1 cellular context compared by ENCODE assay signal in the genomic region with DNA sequence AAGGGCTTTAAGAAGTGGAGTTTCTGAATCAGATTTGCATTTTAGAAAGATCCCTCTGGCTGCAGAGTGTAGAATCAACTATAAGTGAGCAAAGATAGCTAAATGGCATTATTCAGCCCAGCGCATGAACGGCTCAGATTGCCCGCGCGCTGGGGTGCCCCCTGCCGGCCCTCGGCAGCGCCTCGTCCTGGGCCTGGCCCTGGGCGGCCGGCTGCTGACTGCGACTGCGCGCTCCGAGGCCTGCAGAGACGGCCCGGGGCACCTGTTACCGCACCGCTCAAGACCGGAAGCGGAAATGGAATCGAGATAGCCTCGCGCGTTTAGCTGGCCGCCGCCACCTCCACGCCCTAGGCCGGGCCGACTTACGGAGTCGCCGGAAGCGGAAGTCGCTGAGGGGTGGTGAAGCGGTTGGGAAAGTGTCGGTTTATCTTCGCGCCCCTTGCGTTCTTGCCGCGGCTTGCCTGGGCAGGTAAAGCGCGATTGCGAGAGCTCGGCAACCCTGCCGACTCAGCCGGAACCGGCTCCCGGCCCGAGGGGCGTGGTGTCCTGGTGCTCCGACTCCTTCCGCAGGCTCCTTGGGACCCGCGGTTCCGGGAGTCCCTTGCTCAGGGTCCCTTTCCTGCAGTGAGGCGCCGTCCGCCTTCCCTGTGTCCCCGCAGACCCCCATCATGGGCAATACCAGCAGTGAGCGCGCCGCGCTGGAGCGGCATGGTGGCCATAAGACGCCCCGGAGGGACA.
A peak's percentile ranks its signal among the peaks of the same experiment; 100 is the strongest.
TF ChIP-seq lines count a peak whose summit lies in the region.

Gene PRKAB1 (plus strand): TSS at position 557 of the 738 bp plus-strand sequence. CDS start 112 bp downstream, at position 669.

TF ChIP-seq in HepG2, 621 proteins besides CTCF, POLR2A, EP300 and RAD21 (continued from another document and continues in another):
- TF ChIP-seq, protein P1, sequence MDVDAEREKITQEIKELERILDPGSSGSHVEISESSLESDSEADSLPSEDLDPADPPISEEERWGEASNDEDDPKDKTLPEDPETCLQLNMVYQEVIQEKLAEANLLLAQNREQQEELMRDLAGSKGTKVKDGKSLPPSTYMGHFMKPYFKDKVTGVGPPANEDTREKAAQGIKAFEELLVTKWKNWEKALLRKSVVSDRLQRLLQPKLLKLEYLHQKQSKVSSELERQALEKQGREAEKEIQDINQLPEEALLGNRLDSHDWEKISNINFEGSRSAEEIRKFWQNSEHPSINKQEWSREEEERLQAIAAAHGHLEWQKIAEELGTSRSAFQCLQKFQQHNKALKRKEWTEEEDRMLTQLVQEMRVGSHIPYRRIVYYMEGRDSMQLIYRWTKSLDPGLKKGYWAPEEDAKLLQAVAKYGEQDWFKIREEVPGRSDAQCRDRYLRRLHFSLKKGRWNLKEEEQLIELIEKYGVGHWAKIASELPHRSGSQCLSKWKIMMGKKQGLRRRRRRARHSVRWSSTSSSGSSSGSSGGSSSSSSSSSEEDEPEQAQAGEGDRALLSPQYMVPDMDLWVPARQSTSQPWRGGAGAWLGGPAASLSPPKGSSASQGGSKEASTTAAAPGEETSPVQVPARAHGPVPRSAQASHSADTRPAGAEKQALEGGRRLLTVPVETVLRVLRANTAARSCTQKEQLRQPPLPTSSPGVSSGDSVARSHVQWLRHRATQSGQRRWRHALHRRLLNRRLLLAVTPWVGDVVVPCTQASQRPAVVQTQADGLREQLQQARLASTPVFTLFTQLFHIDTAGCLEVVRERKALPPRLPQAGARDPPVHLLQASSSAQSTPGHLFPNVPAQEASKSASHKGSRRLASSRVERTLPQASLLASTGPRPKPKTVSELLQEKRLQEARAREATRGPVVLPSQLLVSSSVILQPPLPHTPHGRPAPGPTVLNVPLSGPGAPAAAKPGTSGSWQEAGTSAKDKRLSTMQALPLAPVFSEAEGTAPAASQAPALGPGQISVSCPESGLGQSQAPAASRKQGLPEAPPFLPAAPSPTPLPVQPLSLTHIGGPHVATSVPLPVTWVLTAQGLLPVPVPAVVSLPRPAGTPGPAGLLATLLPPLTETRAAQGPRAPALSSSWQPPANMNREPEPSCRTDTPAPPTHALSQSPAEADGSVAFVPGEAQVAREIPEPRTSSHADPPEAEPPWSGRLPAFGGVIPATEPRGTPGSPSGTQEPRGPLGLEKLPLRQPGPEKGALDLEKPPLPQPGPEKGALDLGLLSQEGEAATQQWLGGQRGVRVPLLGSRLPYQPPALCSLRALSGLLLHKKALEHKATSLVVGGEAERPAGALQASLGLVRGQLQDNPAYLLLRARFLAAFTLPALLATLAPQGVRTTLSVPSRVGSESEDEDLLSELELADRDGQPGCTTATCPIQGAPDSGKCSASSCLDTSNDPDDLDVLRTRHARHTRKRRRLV (CRISPR knock-in tag; IDR thresholded peaks at IDR 0.05): no peak
- no peak; the same call in 1 of the 2 replicates for TF ChIP-seq ZNF121 (CRISPR knock-in tag; IDR thresholded peaks at IDR 0.05)
- TF ChIP-seq GTF2F1 (IDR thresholded peaks at IDR 0.05; ENCODE audit: low read length): no peak
- no peak for TF ChIP-seq ZNF878 (CRISPR knock-in tag; IDR thresholded peaks at IDR 0.05)
- peak; percentile 82 for TF ChIP-seq NRL (CRISPR knock-in tag; IDR thresholded peaks at IDR 0.05; ENCODE audit: borderline replicate concordance)
- peak; percentile 57; the same call in 1 of the 2 replicates for TF ChIP-seq ARID2 (CRISPR knock-in tag; IDR thresholded peaks at IDR 0.05; ENCODE audit: borderline replicate concordance)
- TF ChIP-seq, protein P2, sequence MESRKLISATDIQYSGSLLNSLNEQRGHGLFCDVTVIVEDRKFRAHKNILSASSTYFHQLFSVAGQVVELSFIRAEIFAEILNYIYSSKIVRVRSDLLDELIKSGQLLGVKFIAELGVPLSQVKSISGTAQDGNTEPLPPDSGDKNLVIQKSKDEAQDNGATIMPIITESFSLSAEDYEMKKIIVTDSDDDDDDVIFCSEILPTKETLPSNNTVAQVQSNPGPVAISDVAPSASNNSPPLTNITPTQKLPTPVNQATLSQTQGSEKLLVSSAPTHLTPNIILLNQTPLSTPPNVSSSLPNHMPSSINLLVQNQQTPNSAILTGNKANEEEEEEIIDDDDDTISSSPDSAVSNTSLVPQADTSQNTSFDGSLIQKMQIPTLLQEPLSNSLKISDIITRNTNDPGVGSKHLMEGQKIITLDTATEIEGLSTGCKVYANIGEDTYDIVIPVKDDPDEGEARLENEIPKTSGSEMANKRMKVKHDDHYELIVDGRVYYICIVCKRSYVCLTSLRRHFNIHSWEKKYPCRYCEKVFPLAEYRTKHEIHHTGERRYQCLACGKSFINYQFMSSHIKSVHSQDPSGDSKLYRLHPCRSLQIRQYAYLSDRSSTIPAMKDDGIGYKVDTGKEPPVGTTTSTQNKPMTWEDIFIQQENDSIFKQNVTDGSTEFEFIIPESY (CRISPR knock-in tag; IDR thresholded peaks at IDR 0.05): peak; percentile 35; the same call in 1 of the 2 replicates
- peak; percentile 97 for TF ChIP-seq ZBTB1 (CRISPR knock-in tag; IDR thresholded peaks at IDR 0.05; ENCODE audit: borderline replicate concordance)
- no peak for TF ChIP-seq ATM (IDR thresholded peaks at IDR 0.05; ENCODE audit: borderline replicate concordance)
- TF ChIP-seq TOPORS (CRISPR knock-in tag; IDR thresholded peaks at IDR 0.05): peak; percentile 59; the same call in 1 of the 2 replicates
- TF ChIP-seq PRDM10 (CRISPR knock-in tag; IDR thresholded peaks at IDR 0.05; ENCODE audit: low read depth): no peak
- 0 out of 2 replicates have a peak, but pooled peaks have one; percentile 46 for TF ChIP-seq BCL6 (CRISPR knock-in tag; IDR thresholded peaks at IDR 0.05)
- TF ChIP-seq SMC3 (IDR thresholded peaks at IDR 0.05; ENCODE audit: low read length): no peak
- TF ChIP-seq REPIN1 (CRISPR knock-in tag; IDR thresholded peaks at IDR 0.05; ENCODE audit: borderline replicate concordance, low read depth): peak; percentile 65; the same call in 1 of the 2 replicates
- peak; percentile 88 for TF ChIP-seq GABPA (IDR thresholded peaks at IDR 0.05; ENCODE audit: low read depth, low read length)
- peak; percentile 96 for TF ChIP-seq GABPA (CRISPR knock-in tag; IDR thresholded peaks at IDR 0.05; ENCODE audit: low read depth)
- TF ChIP-seq RXRA (CRISPR knock-in tag; IDR thresholded peaks at IDR 0.05): peak; percentile 64; the same call in 1 of the 2 replicates
- peak; percentile 84 for TF ChIP-seq CCDC6 (CRISPR knock-in tag; IDR thresholded peaks at IDR 0.05)
- TF ChIP-seq HNF1B (CRISPR knock-in tag; IDR thresholded peaks at IDR 0.05): peak; percentile 67
- TF ChIP-seq SMARCC2 (IDR thresholded peaks at IDR 0.05): no peak
- TF ChIP-seq, protein P3, sequence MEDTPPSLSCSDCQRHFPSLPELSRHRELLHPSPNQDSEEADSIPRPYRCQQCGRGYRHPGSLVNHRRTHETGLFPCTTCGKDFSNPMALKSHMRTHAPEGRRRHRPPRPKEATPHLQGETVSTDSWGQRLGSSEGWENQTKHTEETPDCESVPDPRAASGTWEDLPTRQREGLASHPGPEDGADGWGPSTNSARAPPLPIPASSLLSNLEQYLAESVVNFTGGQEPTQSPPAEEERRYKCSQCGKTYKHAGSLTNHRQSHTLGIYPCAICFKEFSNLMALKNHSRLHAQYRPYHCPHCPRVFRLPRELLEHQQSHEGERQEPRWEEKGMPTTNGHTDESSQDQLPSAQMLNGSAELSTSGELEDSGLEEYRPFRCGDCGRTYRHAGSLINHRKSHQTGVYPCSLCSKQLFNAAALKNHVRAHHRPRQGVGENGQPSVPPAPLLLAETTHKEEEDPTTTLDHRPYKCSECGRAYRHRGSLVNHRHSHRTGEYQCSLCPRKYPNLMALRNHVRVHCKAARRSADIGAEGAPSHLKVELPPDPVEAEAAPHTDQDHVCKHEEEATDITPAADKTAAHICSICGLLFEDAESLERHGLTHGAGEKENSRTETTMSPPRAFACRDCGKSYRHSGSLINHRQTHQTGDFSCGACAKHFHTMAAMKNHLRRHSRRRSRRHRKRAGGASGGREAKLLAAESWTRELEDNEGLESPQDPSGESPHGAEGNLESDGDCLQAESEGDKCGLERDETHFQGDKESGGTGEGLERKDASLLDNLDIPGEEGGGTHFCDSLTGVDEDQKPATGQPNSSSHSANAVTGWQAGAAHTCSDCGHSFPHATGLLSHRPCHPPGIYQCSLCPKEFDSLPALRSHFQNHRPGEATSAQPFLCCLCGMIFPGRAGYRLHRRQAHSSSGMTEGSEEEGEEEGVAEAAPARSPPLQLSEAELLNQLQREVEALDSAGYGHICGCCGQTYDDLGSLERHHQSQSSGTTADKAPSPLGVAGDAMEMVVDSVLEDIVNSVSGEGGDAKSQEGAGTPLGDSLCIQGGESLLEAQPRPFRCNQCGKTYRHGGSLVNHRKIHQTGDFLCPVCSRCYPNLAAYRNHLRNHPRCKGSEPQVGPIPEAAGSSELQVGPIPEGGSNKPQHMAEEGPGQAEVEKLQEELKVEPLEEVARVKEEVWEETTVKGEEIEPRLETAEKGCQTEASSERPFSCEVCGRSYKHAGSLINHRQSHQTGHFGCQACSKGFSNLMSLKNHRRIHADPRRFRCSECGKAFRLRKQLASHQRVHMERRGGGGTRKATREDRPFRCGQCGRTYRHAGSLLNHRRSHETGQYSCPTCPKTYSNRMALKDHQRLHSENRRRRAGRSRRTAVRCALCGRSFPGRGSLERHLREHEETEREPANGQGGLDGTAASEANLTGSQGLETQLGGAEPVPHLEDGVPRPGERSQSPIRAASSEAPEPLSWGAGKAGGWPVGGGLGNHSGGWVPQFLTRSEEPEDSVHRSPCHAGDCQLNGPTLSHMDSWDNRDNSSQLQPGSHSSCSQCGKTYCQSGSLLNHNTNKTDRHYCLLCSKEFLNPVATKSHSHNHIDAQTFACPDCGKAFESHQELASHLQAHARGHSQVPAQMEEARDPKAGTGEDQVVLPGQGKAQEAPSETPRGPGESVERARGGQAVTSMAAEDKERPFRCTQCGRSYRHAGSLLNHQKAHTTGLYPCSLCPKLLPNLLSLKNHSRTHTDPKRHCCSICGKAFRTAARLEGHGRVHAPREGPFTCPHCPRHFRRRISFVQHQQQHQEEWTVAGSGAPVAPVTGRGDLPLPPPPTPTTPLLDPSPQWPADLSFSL (CRISPR knock-in tag; IDR thresholded peaks at IDR 0.05): no peak
- peak; percentile 97 for TF ChIP-seq ZNF747 (CRISPR knock-in tag; IDR thresholded peaks at IDR 0.05; ENCODE audit: borderline replicate concordance)
- no peak for TF ChIP-seq MTF1 (CRISPR knock-in tag; IDR thresholded peaks at IDR 0.05)
- TF ChIP-seq ZNF17 (CRISPR knock-in tag; IDR thresholded peaks at IDR 0.05): no peak
- TF ChIP-seq, protein P4, sequence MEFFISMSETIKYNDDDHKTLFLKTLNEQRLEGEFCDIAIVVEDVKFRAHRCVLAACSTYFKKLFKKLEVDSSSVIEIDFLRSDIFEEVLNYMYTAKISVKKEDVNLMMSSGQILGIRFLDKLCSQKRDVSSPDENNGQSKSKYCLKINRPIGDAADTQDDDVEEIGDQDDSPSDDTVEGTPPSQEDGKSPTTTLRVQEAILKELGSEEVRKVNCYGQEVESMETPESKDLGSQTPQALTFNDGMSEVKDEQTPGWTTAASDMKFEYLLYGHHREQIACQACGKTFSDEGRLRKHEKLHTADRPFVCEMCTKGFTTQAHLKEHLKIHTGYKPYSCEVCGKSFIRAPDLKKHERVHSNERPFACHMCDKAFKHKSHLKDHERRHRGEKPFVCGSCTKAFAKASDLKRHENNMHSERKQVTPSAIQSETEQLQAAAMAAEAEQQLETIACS (CRISPR knock-in tag; IDR thresholded peaks at IDR 0.05): no peak
- TF ChIP-seq IRF2 (CRISPR knock-in tag; IDR thresholded peaks at IDR 0.05): 0 out of 2 replicates have a peak, but pooled peaks have one; percentile 54
- TF ChIP-seq ZNF841 (CRISPR knock-in tag; IDR thresholded peaks at IDR 0.05; ENCODE audit: borderline replicate concordance): no peak
- no peak for TF ChIP-seq TBP (CRISPR knock-in tag; IDR thresholded peaks at IDR 0.05)
- peak; percentile 67; the same call in 1 of the 2 replicates for TF ChIP-seq KLF6 (CRISPR knock-in tag; IDR thresholded peaks at IDR 0.05)
- TF ChIP-seq CBFB (CRISPR knock-in tag; IDR thresholded peaks at IDR 0.05): 0 out of 2 replicates have a peak, but pooled peaks have one; percentile 43
- TF ChIP-seq, protein P5, sequence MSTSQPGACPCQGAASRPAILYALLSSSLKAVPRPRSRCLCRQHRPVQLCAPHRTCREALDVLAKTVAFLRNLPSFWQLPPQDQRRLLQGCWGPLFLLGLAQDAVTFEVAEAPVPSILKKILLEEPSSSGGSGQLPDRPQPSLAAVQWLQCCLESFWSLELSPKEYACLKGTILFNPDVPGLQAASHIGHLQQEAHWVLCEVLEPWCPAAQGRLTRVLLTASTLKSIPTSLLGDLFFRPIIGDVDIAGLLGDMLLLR (CRISPR knock-in tag; IDR thresholded peaks at IDR 0.05): peak; percentile 90
- no peak for TF ChIP-seq ATF3 (CRISPR knock-in tag; IDR thresholded peaks at IDR 0.05)
- no peak; the same call in 1 of the 2 replicates for TF ChIP-seq NCOA2 (CRISPR knock-in tag; IDR thresholded peaks at IDR 0.05)
- TF ChIP-seq ZNF672 (CRISPR knock-in tag; IDR thresholded peaks at IDR 0.05): no peak
